In the genomic region with DNA sequence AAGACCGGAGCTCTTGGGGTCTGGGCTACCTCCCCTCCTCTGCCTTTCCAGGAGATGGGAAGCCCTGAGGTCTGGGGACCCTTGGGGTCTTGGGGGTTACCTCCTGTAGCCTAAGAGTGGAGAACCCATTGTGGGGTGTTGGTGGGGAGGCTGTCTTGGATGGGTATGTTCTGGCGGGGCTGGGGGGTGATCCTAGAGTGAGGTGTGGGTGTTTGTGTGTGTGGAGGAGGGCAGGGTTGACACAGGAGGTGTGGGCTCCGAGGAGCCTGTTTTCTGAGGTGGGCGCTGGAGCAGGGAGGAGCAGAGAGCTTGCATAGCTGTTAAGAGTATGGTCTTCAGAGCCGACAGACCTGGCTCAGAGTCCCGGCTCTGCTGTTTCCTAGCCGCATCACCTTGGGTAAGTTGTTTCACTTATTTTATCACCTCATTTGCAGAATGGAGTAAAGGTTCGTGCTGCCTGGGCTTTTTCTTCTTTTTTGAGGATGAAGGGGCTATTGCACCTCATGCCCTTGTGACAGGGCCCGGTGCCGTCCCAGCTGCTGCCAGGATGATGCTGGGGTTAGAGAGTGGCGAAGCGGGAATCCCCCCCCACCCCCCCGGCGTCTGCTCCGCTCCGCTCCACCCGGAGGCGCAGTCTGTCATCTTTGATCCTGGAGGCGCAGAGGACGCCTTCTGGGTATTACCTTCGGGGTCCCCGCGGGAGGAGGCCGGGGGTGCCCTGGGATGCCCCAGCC, we compare ENCODE assay signal across 8 cellular contexts. TPM values are rescaled to one million over a fixed set of nuclear protein-coding genes. Genes with fewer than 3 reads are reported as not detected.
DNase-seq lines count a peak whose midpoint lies in the region; ATAC-seq and TF ChIP-seq lines count a peak whose summit lies in the region.

No MANE protein-coding gene starts in this region.

- H3K36me3 ChIP-seq in A673 (ENCODE audit: insufficient read depth, low read length, poor library complexity, severe bottlenecking): no peaks in the 10 kb centered on the region

- peak overlapping the region; percentile 69 for H3K4me3 ChIP-seq in A673 (ENCODE audit: low read depth, low read length, poor library complexity, severe bottlenecking)
- peak overlapping the region; percentile 57 for H3K4me3 ChIP-seq in astrocyte of the cerebellum (ENCODE audit: low read depth, low read length)
- H3K4me3 ChIP-seq in mononuclear cell (ENCODE audit: low read length): peak overlapping the region; percentile 35

- in situ Hi-C loops in astrocyte of the cerebellum (cut with HindIII; ENCODE audit: low sequenced_read_pairs): no loop called here

- POLR2A ChIA-PET in A673 (lab: Charles Lee; ENCODE audit: low non-redundant PET): no interaction called here

- no peak for TF ChIP-seq CTCF in A673 (conservative IDR thresholded peaks at IDR 0.05; ENCODE audit: low read depth, low read length)
- no peak for TF ChIP-seq CTCF in astrocyte of the cerebellum (IDR thresholded peaks at IDR 0.05; ENCODE audit: low read depth, low read length, missing control alignments)

- H3K9me3 ChIP-seq in A673 (ENCODE audit: low read depth, low read length, poor library complexity, severe bottlenecking): no peaks in the 10 kb centered on the region
- no peaks in the 10 kb centered on the region for H3K9me3 ChIP-seq in mononuclear cell (ENCODE audit: low read depth, low read length)

- no peak overlapping the region for H3K27ac ChIP-seq in A673 (ENCODE audit: low read depth, low read length, poor library complexity, severe bottlenecking)

- peak; percentile 31 for ATAC-seq in GM18873 (IDR thresholded peaks at IDR 0.05; ENCODE audit: low FRiP score, unreplicated experiment)
- peak; percentile 48 for ATAC-seq in HG03135 (IDR thresholded peaks at IDR 0.05; ENCODE audit: unreplicated experiment)

- no peak for DNase-seq in A673 (ENCODE audit: low spot score)
- DNase-seq in astrocyte of the cerebellum (ENCODE audit: low read depth): no peak
- DNase-seq in NCI-H226: no peak
- no peak for DNase-seq in NCI-H1105 (lab: John Stamatoyannopoulos, UW)
- no peak for DNase-seq in SHP77 treated with DMSO at 0.1 percent for 48 hours (lab: John Stamatoyannopoulos, UW)

- H3K4me1 ChIP-seq in A673 (ENCODE audit: insufficient read depth, low read length, poor library complexity, severe bottlenecking) (peaks cover 65% of the 10 kb centered on the region), mononuclear cell (ENCODE audit: insufficient read depth, low read length) (peaks cover 60% of the 10 kb centered on the region)

- CTCF ChIA-PET in A673 (lab: Charles Lee): no interaction called here

- no TSS peak for BruUV-seq in A673 (replicated peaks; lab: Mats Ljungman, UMichigan)

- H3K27me3 ChIP-seq in A673 (replicated peaks; ENCODE audit: insufficient read depth, low read depth, low read length, poor library complexity): no peaks in the 10 kb centered on the region
- no peaks in the 10 kb centered on the region for H3K27me3 ChIP-seq in mononuclear cell (ENCODE audit: insufficient read depth, low read length)

- intact Hi-C loops in A673 (cut with micrococcal nuclease; ENCODE audit: unreplicated experiment): no loop called here

RNA-seq across cellular contexts. Expression of gene TET3, which starts 17.2 kb away (rescaled TPM):
- total RNA-seq in A673 (2021) (26.3 and 28.7 TPM in 2 replicates), mononuclear cell (21.0 TPM)
